28 cellular contexts compared by ENCODE assay signal in genomic region chr6:158021814-158022748, GRCh38. TPM values are rescaled to one million over a fixed set of nuclear protein-coding genes. Genes with fewer than 3 reads are reported as not detected.
DNase-seq lines count a peak whose midpoint lies in the region; ATAC-seq and TF ChIP-seq lines count a peak whose summit lies in the region.
"Had no signal": no experiment of that assay in that cellular context is flagged by ENCODE, and none has a peak within 500 bp of the region (broad histone marks: within the 10 kb centered on the region; RNA-seq: fewer than 3 reads in every experiment).

No MANE protein-coding gene starts in this region.

- peaks cover 32% of the 10 kb centered on the region for H3K4me1 Mint-ChIP-seq in CD4-positive, alpha-beta T cell (ENCODE audit: low read depth)
- H3K4me1 Mint-ChIP-seq in effector memory CD8-positive, alpha-beta T cell (ENCODE audit: low read depth in 2 of 2) = peaks cover 11 to 16% of the 10 kb centered on the region in 2 donors

- no peak overlapping the region for H3K27ac ChIP-seq in CD4-positive, alpha-beta T cell (ENCODE audit: low read depth, low read length)
- peak overlapping the region; percentile 73 for H3K27ac ChIP-seq in Panc1 (ENCODE audit: low read length)
- H3K27ac ChIP-seq in stomach = no peak overlapping the region
- H3K27ac ChIP-seq: BLaER1, psoas muscle, SJSA1, tibial artery had no signal

- no peak for TF ChIP-seq CTCF in CD4-positive, alpha-beta T cell (IDR thresholded peaks at IDR 0.05)
- no peak for TF ChIP-seq CTCF in Panc1 (IDR thresholded peaks at IDR 0.05)
- no peak for TF ChIP-seq CTCF in stomach (IDR thresholded peaks at IDR 0.05)

- BruUV-seq in Panc1 (replicated peaks; lab: Mats Ljungman, UMichigan) = no TSS peak

- H3K9me3 ChIP-seq in CD4-positive, alpha-beta T cell (ENCODE audit: control insufficient read depth, low read length) = no peaks in the 10 kb centered on the region
- H3K9me3 ChIP-seq in Panc1 (ENCODE audit: control insufficient read depth, insufficient read depth, low read depth, low read length) = no peaks in the 10 kb centered on the region
- no peaks in the 10 kb centered on the region for H3K9me3 ChIP-seq in stomach
- H3K9me3 ChIP-seq: BLaER1, psoas muscle, sigmoid colon, SJSA1, tibial artery had no signal

- no peak for TF ChIP-seq POLR2A in stomach (IDR thresholded peaks at IDR 0.05)

- 91 to 96% (median 94%) methylated on average over 12 to 14 of the region's 14 CpGs for WGBS in stomach, 5 donors

- no peak for ATAC-seq in CD4-positive, alpha-beta T cell (ENCODE audit: poor library complexity)
- no peak for ATAC-seq in Panc1
- ATAC-seq in effector memory CD8-positive, alpha-beta T cell (replicated peaks) = no peak
- no peak for ATAC-seq in GM18498 (IDR thresholded peaks at IDR 0.05; ENCODE audit: unreplicated experiment)
- ATAC-seq: activated CD4-positive, CD25-positive, alpha-beta regulatory T cell treated with anti-CD3 and anti-CD28 coated beads, Interleukin-2, amount 50 U/mL, for 24 hours; activated naive CD8-positive, alpha-beta T cell treated with anti-CD3 and anti-CD28 coated beads, Interleukin-2, amount 50 U/mL, for 24 hours; HCT116; psoas muscle; stimulated activated naive CD8-positive, alpha-beta T cell treated with anti-CD3 and anti-CD28 coated beads, Interleukin-15, Interleukin-2, amounts not matched to agents 100 U/mL and 50 U/mL, for 24 hours had no signal

- no peaks in the 10 kb centered on the region for H3K27me3 ChIP-seq in CD4-positive, alpha-beta T cell (ENCODE audit: control insufficient read depth, insufficient read depth, low read length)
- no peaks in the 10 kb centered on the region for H3K27me3 ChIP-seq in Panc1 (ENCODE audit: control insufficient read depth, insufficient read depth, low read length)
- no peaks in the 10 kb centered on the region for H3K27me3 ChIP-seq in stomach
- H3K27me3 ChIP-seq: BLaER1, sigmoid colon, SJSA1, tibial artery had no signal

- no peak for DNase-seq in CD4-positive, alpha-beta T cell
- DNase-seq in Panc1 (ENCODE audit: low read depth, low spot score) (no peak), posterior vena cava (ENCODE audit: low spot score) (peak; percentile 69), stomach (no peak), NCI-H82 treated with DMSO at 0.1 percent for 48 hours (lab: John Stamatoyannopoulos, UW; ENCODE audit: unreplicated experiment) (no peak)
- DNase-seq in effector memory CD8-positive, alpha-beta T cell = no peak
- DNase-seq: activated CD4-positive, alpha-beta memory T cell treated with anti-CD3 and anti-CD28 coated beads for 36 hours; activated gamma-delta T cell; activated naive CD8-positive, alpha-beta T cell treated with anti-CD3 and anti-CD28 coated beads, Interleukin-2, amount 50 U/mL, for 24 hours; activated T-cell treated with anti-CD3 and anti-CD28 coated beads for 4 hours; DMS79 treated with DMSO at 0.1 percent for 48 hours; Kasumi-1; kidney; NCI-H1436; NCI-H748 treated with DMSO at 0.1 percent for 48 hours; psoas muscle; sigmoid colon; stimulated activated CD4-positive, alpha-beta T cell treated with anti-CD3 and anti-CD28 coated beads, Interleukin-15, amount 100 ng/mL, for 24 hours; stimulated activated naive CD8-positive, alpha-beta T cell treated with anti-CD3 and anti-CD28 coated beads, Interleukin-15, Interleukin-2, amounts not matched to agents 100 U/mL and 50 U/mL, for 24 hours; T-helper 1 cell; tibial artery had no signal

- H3K4me3 Mint-ChIP-seq in CD4-positive, alpha-beta T cell = no peak overlapping the region
- no peak overlapping the region for H3K4me3 Mint-ChIP-seq in effector memory CD8-positive, alpha-beta T cell
- H3K4me3 Mint-ChIP-seq: activated CD4-positive, alpha-beta memory T cell treated with anti-CD3 and anti-CD28 coated beads for 36 hours; activated naive CD8-positive, alpha-beta T cell treated with anti-CD3 and anti-CD28 coated beads, Interleukin-2, amount 50 U/mL, for 24 hours; central memory CD8-positive, alpha-beta T cell; neural crest cell had no signal

- H3K4me3 ChIP-seq in Panc1 (ENCODE audit: low read depth in 2 of 2, low read length in 2 of 2) = no peak overlapping the region
- no peak overlapping the region for H3K4me3 ChIP-seq in stomach
- H3K4me3 ChIP-seq: BLaER1, psoas muscle, sigmoid colon, SJSA1, tibial artery had no signal

- H3K4me1 ChIP-seq in Panc1 (ENCODE audit: control insufficient read depth, insufficient read depth, low read length) (peaks cover 67% of the 10 kb centered on the region), stomach (peaks cover 20 to 55% (median 39%) of the 10 kb centered on the region in 4 donors)

- peaks cover 33% of the 10 kb centered on the region for H3K36me3 Mint-ChIP-seq in CD4-positive, alpha-beta T cell (ENCODE audit: low read depth)
- H3K36me3 Mint-ChIP-seq in effector memory CD8-positive, alpha-beta T cell (ENCODE audit: insufficient read depth) = peaks cover 17% of the 10 kb centered on the region

- peak overlapping the region; percentile 33 for H3K27ac Mint-ChIP-seq in CD4-positive, alpha-beta T cell
- peak overlapping the region; percentile 38 to 63 for H3K27ac Mint-ChIP-seq in effector memory CD8-positive, alpha-beta T cell
- H3K27ac Mint-ChIP-seq: activated naive CD8-positive, alpha-beta T cell treated with anti-CD3 and anti-CD28 coated beads, Interleukin-2, amount 50 U/mL, for 24 hours had no signal

- TF ChIP-seq EP300 in stomach (IDR thresholded peaks at IDR 0.05) = no peak

- H3K9me3 Mint-ChIP-seq in CD4-positive, alpha-beta T cell = no peaks in the 10 kb centered on the region
- H3K9me3 Mint-ChIP-seq in effector memory CD8-positive, alpha-beta T cell = no peaks in the 10 kb centered on the region
- H3K9me3 Mint-ChIP-seq: activated CD4-positive, alpha-beta memory T cell treated with anti-CD3 and anti-CD28 coated beads for 36 hours; activated naive CD8-positive, alpha-beta T cell treated with anti-CD3 and anti-CD28 coated beads, Interleukin-2, amount 50 U/mL, for 24 hours; central memory CD8-positive, alpha-beta T cell; neural crest cell had no signal

- intact Hi-C loops in CD4-positive, alpha-beta T cell (cut with DNase I, micrococcal nuclease) = no loop called here
- intact Hi-C loops in Panc1 (cut with micrococcal nuclease; ENCODE audit: unreplicated experiment) = no loop called here
- intact Hi-C loops in posterior vena cava (cut with DNase I) = no loop called here
- intact Hi-C loops in stomach (cut with DNase I; ENCODE audit: low total_unique reads) = no loop called here

- POLR2A ChIA-PET in CD4-positive, alpha-beta T cell (lab: Charles Lee) = no interaction called here
- POLR2A ChIA-PET in Panc1 (lab: Charles Lee) = no interaction called here

- no peaks in the 10 kb centered on the region for H3K27me3 Mint-ChIP-seq in CD4-positive, alpha-beta T cell
- H3K27me3 Mint-ChIP-seq in effector memory CD8-positive, alpha-beta T cell = no peaks in the 10 kb centered on the region
- H3K27me3 Mint-ChIP-seq: activated CD4-positive, alpha-beta memory T cell treated with anti-CD3 and anti-CD28 coated beads for 36 hours; activated naive CD8-positive, alpha-beta T cell treated with anti-CD3 and anti-CD28 coated beads, Interleukin-2, amount 50 U/mL, for 24 hours; central memory CD8-positive, alpha-beta T cell had no signal

- in situ Hi-C loops in Panc1 (cut with HindIII; ENCODE audit: low pct_unique_long_range_greater_than_20kb, low sequenced_read_pairs) = no loop called here

- CTCF ChIA-PET in CD4-positive, alpha-beta T cell (lab: Charles Lee) = interaction anchor here (0.9 kb wide), 1 partner anchor 40 kb away, joined by 3 read pairs; the partner anchor contains the start of gene SYNJ2
- CTCF ChIA-PET in Panc1 (lab: Charles Lee) = no interaction called here

- H3K36me3 ChIP-seq in Panc1 (ENCODE audit: control insufficient read depth, insufficient read depth, low read length) (no peaks in the 10 kb centered on the region; the same call in 1 of the 2 replicates), stomach (peaks cover 0 to 22% (median 15%) of the 10 kb centered on the region in 4 donors)

RNA-seq across cellular contexts. Expression of gene SYNJ2, which starts 40.4 kb away (rescaled TPM):
- total RNA-seq in CD4-positive, alpha-beta T cell = 10 to 100 TPM; 34.6 to 38.0 TPM
- total RNA-seq in Panc1 (2021; ENCODE audit: unreplicated experiment) = 70.0 TPM
- 38.7 TPM for polyA plus RNA-seq in Panc1 (2012; ENCODE audit: insufficient read length)
- 10 to 100 TPM; 19.6 to 30.4 TPM for total RNA-seq in posterior vena cava
- 10 to 100 TPM; 11.7 to 41.4 (median 25.4) TPM for total RNA-seq in stomach
- 1 to 10 TPM; 4.7 to 6.3 (median 6.0) TPM for polyA plus RNA-seq in stomach
